7 cellular contexts compared by ENCODE assay signal in the genomic region with DNA sequence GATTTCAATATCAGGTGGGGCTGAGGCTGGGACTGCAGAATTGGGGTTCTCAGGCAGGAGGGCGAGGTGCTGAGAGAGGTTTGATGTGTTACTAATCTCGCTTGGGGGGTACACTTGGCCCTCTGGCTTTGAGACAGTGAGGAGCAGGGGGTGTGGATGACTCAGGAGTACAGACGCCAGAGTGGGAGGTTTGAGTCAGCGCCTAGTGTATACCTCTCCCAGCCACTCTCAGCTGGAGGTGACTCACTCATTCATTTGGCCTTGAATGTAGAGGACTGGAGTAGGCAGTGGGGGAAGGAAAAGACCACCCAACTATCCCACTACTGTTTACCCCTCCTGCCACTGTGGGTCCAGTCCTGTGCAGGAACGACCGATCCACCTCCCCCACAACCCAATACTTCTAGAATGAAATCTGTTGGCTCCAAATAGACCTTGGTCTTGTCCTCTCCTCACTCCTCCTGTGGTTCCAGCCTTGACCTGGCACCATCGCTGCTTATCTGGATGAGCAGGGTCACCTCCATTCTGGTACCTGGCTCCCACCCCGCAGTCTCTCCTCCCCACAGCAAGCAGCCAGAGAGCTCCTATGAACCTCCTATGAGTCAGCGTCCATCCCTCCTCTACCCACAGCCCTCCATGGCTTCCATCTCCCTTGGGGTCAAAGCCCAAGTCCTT. TPM values are rescaled to one million over a fixed set of nuclear protein-coding genes. Genes with fewer than 3 reads are reported as not detected.
DNase-seq lines count a peak whose midpoint lies in the region; ATAC-seq and TF ChIP-seq lines count a peak whose summit lies in the region.

No MANE protein-coding gene starts in this region.

- H3K9me3 ChIP-seq in T-helper 17 cell (ENCODE audit: control insufficient read depth, low read length, poor library complexity, severe bottlenecking), result no peaks in the 10 kb centered on the region

- POLR2A ChIA-PET in activated CD8-positive, alpha-beta T cell treated with anti-CD3 and anti-CD28 coated beads, Interleukin-2, amount 10 ng/mL, durations not matched to agents 7 days and 5 days (lab: Charles Lee), result no interaction called here

- H3K36me3 Mint-ChIP-seq in HFFc6 (ENCODE audit: low read depth) (no peaks in the 10 kb centered on the region), T-helper 17 cell (ENCODE audit: low read depth) (no peaks in the 10 kb centered on the region)
- no peaks in the 10 kb centered on the region for H3K36me3 Mint-ChIP-seq in activated CD8-positive, alpha-beta T cell treated with anti-CD3 and anti-CD28 coated beads, Interleukin-2, amount 10 ng/mL, durations not matched to agents 7 days and 5 days (ENCODE audit: low read depth)

- no peak for TF ChIP-seq CTCF in HFFc6 (IDR thresholded peaks at IDR 0.05)

- DNase-seq in HFFc6 (peak; percentile 87), glomerular visceral epithelial cell (ENCODE audit: extremely low spot score) (peak; percentile 12), NCI-H2227 (lab: John Stamatoyannopoulos, UW; ENCODE audit: unreplicated experiment) (no peak), T-helper 17 cell (no peak)
- DNase-seq in activated CD8-positive, alpha-beta T cell treated with anti-CD3 and anti-CD28 coated beads, Interleukin-2, amount 10 ng/mL, durations not matched to agents 7 days and 5 days, result peak; percentile 23
- DNase-seq in stimulated activated CD8-positive, alpha-beta memory T cell treated with anti-CD3 and anti-CD28 coated beads, Interleukin-15, amount 100 ng/mL, for 4 hours (ENCODE audit: low read depth in 2 of 2), result peak; percentile 5 to 15

- H3K27ac Mint-ChIP-seq in HFFc6, result peak overlapping the region; percentile 90
- H3K27ac Mint-ChIP-seq in activated CD8-positive, alpha-beta T cell treated with anti-CD3 and anti-CD28 coated beads, Interleukin-2, amount 10 ng/mL, durations not matched to agents 7 days and 5 days, result no peak overlapping the region
- H3K27ac Mint-ChIP-seq in T-helper 17 cell, result no peak overlapping the region

- no peaks in the 10 kb centered on the region for H3K9me3 Mint-ChIP-seq in HFFc6
- no peaks in the 10 kb centered on the region for H3K9me3 Mint-ChIP-seq in activated CD8-positive, alpha-beta T cell treated with anti-CD3 and anti-CD28 coated beads, Interleukin-2, amount 10 ng/mL, durations not matched to agents 7 days and 5 days (ENCODE audit: insufficient read depth)

- CTCF ChIA-PET in activated CD8-positive, alpha-beta T cell treated with anti-CD3 and anti-CD28 coated beads, Interleukin-2, amount 10 ng/mL, durations not matched to agents 7 days and 5 days (lab: Charles Lee), result no interaction called here

- H3K4me3 Mint-ChIP-seq in HFFc6 (peak overlapping the region; percentile 51), T-helper 17 cell (no peak overlapping the region)
- no peak overlapping the region for H3K4me3 Mint-ChIP-seq in activated CD8-positive, alpha-beta T cell treated with anti-CD3 and anti-CD28 coated beads, Interleukin-2, amount 10 ng/mL, durations not matched to agents 7 days and 5 days

- no peak for ATAC-seq in activated CD8-positive, alpha-beta T cell treated with anti-CD3 and anti-CD28 coated beads, Interleukin-2, amount 10 ng/mL, durations not matched to agents 7 days and 5 days
- ATAC-seq in T-helper 17 cell (no peak), HG02642 (IDR thresholded peaks at IDR 0.05; ENCODE audit: poor library complexity, unreplicated experiment) (no peak)

- H3K27me3 Mint-ChIP-seq in HFFc6 (ENCODE audit: insufficient read depth), result peaks cover 2% of the 10 kb centered on the region
- H3K27me3 Mint-ChIP-seq in activated CD8-positive, alpha-beta T cell treated with anti-CD3 and anti-CD28 coated beads, Interleukin-2, amount 10 ng/mL, durations not matched to agents 7 days and 5 days (ENCODE audit: low read depth), result peaks cover 9% of the 10 kb centered on the region
- H3K27me3 Mint-ChIP-seq in T-helper 17 cell, result peaks cover 27% of the 10 kb centered on the region

- peaks cover 32% of the 10 kb centered on the region for H3K4me1 Mint-ChIP-seq in HFFc6 (ENCODE audit: low read depth)
- H3K4me1 Mint-ChIP-seq in activated CD8-positive, alpha-beta T cell treated with anti-CD3 and anti-CD28 coated beads, Interleukin-2, amount 10 ng/mL, durations not matched to agents 7 days and 5 days (ENCODE audit: low read depth), result no peaks in the 10 kb centered on the region
- H3K4me1 Mint-ChIP-seq in T-helper 17 cell, result peaks cover 4% of the 10 kb centered on the region

RNA-seq across cellular contexts. Expression of a gene that starts 20.1 kb away (rescaled TPM):
- not detected for total RNA-seq in HFFc6 (2021; fragmentation: NEBNext Ultra II Directional; extraction: Animal tissue kit (Norgen Biotek cat#: 25700))
- not detected for total RNA-seq in activated CD8-positive, alpha-beta T cell treated with anti-CD3 and anti-CD28 coated beads, Interleukin-2, amount 10 ng/mL, durations not matched to agents 7 days and 5 days
- total RNA-seq in T-helper 17 cell, result not detected

Comparison
In these comparisons a context has a peak if more than half of its experiments do, and no peak if none do; other contexts are left out.
1. DNase-seq: peak in HFFc6 (single experiment), activated CD8-positive, alpha-beta T cell treated with anti-CD3 and anti-CD28 coated beads, Interleukin-2, amount 10 ng/mL, durations not matched to agents 7 days and 5 days (single experiment), glomerular visceral epithelial cell (single experiment) and stimulated activated CD8-positive, alpha-beta memory T cell treated with anti-CD3 and anti-CD28 coated beads, Interleukin-15, amount 100 ng/mL, for 4 hours (2 of 2); none in NCI-H2227 (single experiment) and T-helper 17 cell (0 of 3).